Comparison of ENCODE assay signal across 28 cellular contexts in the genomic region with DNA sequence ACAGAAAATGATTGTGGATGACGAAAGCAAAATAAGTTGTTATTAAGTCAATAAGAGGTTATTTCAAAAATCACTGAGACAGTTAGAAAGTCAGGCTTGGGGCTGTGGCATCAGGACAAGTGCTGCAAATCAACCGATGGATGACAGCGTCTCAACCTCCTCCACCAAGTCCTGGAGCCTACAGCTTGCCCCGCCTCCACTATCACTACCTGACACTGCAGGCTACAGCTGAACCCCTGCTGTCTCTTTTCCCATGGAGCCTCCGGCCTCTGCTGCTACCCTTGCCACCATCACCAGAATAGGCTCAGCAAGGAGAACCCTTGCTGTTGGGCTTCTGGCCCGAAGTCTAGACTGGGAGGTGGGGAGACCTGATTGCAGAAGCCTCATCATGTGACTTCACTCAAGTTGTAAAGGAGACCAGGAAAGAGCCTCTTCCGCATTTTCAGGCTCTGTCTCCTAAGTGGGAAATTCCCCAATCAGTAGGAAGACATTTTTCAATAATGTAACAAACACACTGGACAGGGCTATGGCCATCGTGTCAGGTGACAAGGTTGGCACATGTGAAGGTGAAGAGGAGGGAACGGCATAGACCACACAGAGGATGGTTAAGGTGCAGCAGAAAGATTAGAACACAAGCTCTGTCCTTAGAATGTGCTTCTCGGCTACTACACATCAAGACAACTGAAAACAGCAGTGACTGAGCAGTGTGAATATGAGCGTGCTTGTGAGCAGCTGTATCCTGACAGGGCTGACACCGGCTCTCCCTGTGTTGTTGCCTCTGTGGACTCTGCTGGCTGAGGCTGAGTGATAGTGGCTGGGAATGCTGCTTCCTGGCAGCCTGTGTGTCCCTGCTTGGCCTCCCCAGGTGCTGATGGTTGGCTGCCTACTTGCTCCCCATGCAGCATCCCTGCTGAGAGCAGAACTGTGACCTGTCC.
A peak's percentile ranks its signal among the peaks of the same experiment; 100 is the strongest.
DNase-seq lines count a peak whose midpoint lies in the region; ATAC-seq, FAIRE-seq and TF ChIP-seq lines count a peak whose summit lies in the region.
"Had no signal": no experiment of that assay in that cellular context is flagged by ENCODE, and none has a peak within 500 bp of the region (broad histone marks: within the 10 kb centered on the region; RNA-seq: fewer than 3 reads in every experiment).

No MANE protein-coding gene starts in this region.

- H3K9ac ChIP-seq in OCI-LY3 (ENCODE audit: low read length) = no peak overlapping the region
- H3K9ac ChIP-seq in H1 (replicated peaks in 1 of 4; ENCODE audit: extremely low read depth in 1 of 4, low read depth in 3 of 4, low read length in 3 of 4) = no peak overlapping the region

- no peaks in the 10 kb centered on the region for H3K79me1 ChIP-seq in H1 (ENCODE audit: low read depth, low read length)

- H2AK5ac ChIP-seq in H1 (ENCODE audit: low read depth, low read length) = peak overlapping the region; percentile 84; the same call in 1 of the 2 replicates

- H3K23me2 ChIP-seq in H1 (ENCODE audit: low read depth, low read length) = no peaks in the 10 kb centered on the region

- no peak overlapping the region for H3K23ac ChIP-seq in H1 (ENCODE audit: insufficient read length)

- H3K9me3 ChIP-seq in OCI-LY3 (ENCODE audit: insufficient read depth, low read length) (no peaks in the 10 kb centered on the region), H1 (ENCODE audit: insufficient read depth in 2 of 2, low read depth in 1 of 2, low read length in 1 of 2) (no peaks in the 10 kb centered on the region), A673 (ENCODE audit: low read depth, low read length, poor library complexity, severe bottlenecking) (no peaks in the 10 kb centered on the region)
- H3K9me3 ChIP-seq: adrenal gland, esophagus muscularis mucosa, testis had no signal

- H4K20me1 ChIP-seq in OCI-LY3 (ENCODE audit: insufficient read depth, low read length) = no peaks in the 10 kb centered on the region
- no peaks in the 10 kb centered on the region for H4K20me1 ChIP-seq in H1 (replicated peaks in 1 of 2; ENCODE audit: control insufficient read depth in 1 of 2, insufficient read depth in 2 of 2, low read length in 2 of 2)

- no peak for ATAC-seq in HG02938 (IDR thresholded peaks at IDR 0.05; ENCODE audit: unreplicated experiment)
- ATAC-seq in HG03135 (IDR thresholded peaks at IDR 0.05; ENCODE audit: unreplicated experiment) = no peak
- ATAC-seq: effector memory CD8-positive, alpha-beta T cell; GM23338; stimulated activated effector memory CD8-positive, alpha-beta T cell treated with anti-CD3 and anti-CD28 coated beads, Interleukin-12 subunit alpha, Interleukin-12 subunit beta, amount 100 ng/mL, for 72 hours; T-helper 17 cell had no signal

- WGBS in H1 (ENCODE audit: extremely low coverage in 1 of 2, insufficient coverage in 1 of 2, insufficient read length in 1 of 2, insufficient replicate concordance in 2 of 2, low coverage in 1 of 2, low lambda C conversion rate in 2 of 2, missing lambda C conversion rate in 1 of 2), 2 experiments = 76% methylated on average over 11 of the region's 12 CpGs; no CpG with 5 or more reads in 1 of the 2 experiments

- CTCF ChIA-PET in H1 (lab: Charles Lee; ENCODE audit: partially characterized antibody) (interaction anchor here (0.6 to 1.3 kb wide), 3 partner anchors 14 to 162 kb away, joined by 3 read pairs; no protein-coding TSS in a partner anchor), A673 (lab: Charles Lee) (no interaction called here)

- no peak overlapping the region for H3K18ac ChIP-seq in H1 (ENCODE audit: extremely low read depth, low read length)

- H2BK120ac ChIP-seq in H1 (replicated peaks; ENCODE audit: low read depth, low read length) = no peak overlapping the region

- H3K14ac ChIP-seq in H1 (ENCODE audit: insufficient read length) = no peak overlapping the region

- H2BK15ac ChIP-seq in H1 (ENCODE audit: low read length) = peak overlapping the region; percentile 67; the same call in 1 of the 2 replicates

- H3K27me3 ChIP-seq in OCI-LY3 (ENCODE audit: low read depth, low read length) (no peaks in the 10 kb centered on the region; the same call in 1 of the 2 replicates), H1 (replicated peaks in 1 of 4; ENCODE audit: control insufficient read depth in 3 of 4, extremely low read depth in 1 of 4, insufficient read depth in 3 of 4, low read length in 3 of 4) (no peaks in the 10 kb centered on the region), A673 (replicated peaks; ENCODE audit: insufficient read depth, low read depth, low read length, poor library complexity) (no peaks in the 10 kb centered on the region)
- H3K27me3 ChIP-seq: brain microvascular endothelial cell, testis had no signal

- no peak overlapping the region for H3K56ac ChIP-seq in H1 (replicated peaks; ENCODE audit: insufficient read length, low read depth, low read length)

- H3K4me2 ChIP-seq in OCI-LY3 (ENCODE audit: low read length) = peak overlapping the region; percentile 49
- no peak overlapping the region for H3K4me2 ChIP-seq in H1 (ENCODE audit: insufficient read depth in 1 of 2, low read depth in 2 of 2, low read length in 2 of 2)
- H3K4me2 ChIP-seq: GM23338, smooth muscle cell had no signal

- H4K5ac ChIP-seq in H1 (ENCODE audit: insufficient read length, low read depth, low read length) = no peak overlapping the region

- H3K36me3 ChIP-seq in OCI-LY3 (replicated peaks; ENCODE audit: low read depth, low read length) (no peaks in the 10 kb centered on the region), H1 (ENCODE audit: control insufficient read depth in 2 of 4, insufficient read depth in 4 of 4, low read length in 3 of 4) (no peaks in the 10 kb centered on the region), A673 (ENCODE audit: insufficient read depth, low read length, poor library complexity, severe bottlenecking) (no peaks in the 10 kb centered on the region)
- H3K36me3 ChIP-seq: adrenal gland, brain microvascular endothelial cell, esophagus muscularis mucosa had no signal

- no peak for TF ChIP-seq POLR2A in H1 (IDR thresholded peaks at IDR 0.05; ENCODE audit: control extremely low read depth in 1 of 2, low read depth in 2 of 2, low read length in 2 of 2)

- TF ChIP-seq CTCF in OCI-LY3 (IDR thresholded peaks at IDR 0.05; ENCODE audit: low read depth, low read length) (no peak), H1 (IDR thresholded peaks at IDR 0.05; ENCODE audit: control extremely low read depth in 1 of 3, insufficient read depth in 1 of 3, low read depth in 1 of 3, low read length in 3 of 3) (no peak), A673 (conservative IDR thresholded peaks at IDR 0.05; ENCODE audit: low read depth, low read length) (no peak)

- intact Hi-C loops in A673 (cut with micrococcal nuclease; ENCODE audit: unreplicated experiment) = no loop called here

- DNase-seq in H1 (ENCODE audit: low read depth in 1 of 2, low spot score in 2 of 2) = no peak
- DNase-seq in mesenteric fat pad (ENCODE audit: low spot score) = peak; percentile 26
- no peak for DNase-seq in NCI-H2196 treated with DMSO at 0.1 percent for 48 hours (lab: John Stamatoyannopoulos, UW; ENCODE audit: unreplicated experiment)
- no peak for DNase-seq in A673 (ENCODE audit: low spot score)
- DNase-seq: activated CD4-positive, alpha-beta T cell treated with anti-CD3 and anti-CD28 coated beads, Interleukin-2, amount 10 ng/mL, durations not matched to agents 24 days and 14 days; activated naive CD4-positive, alpha-beta T cell treated with Interleukin-2 at 50 U/mL for 16 hours; activated T-cell treated with anti-CD3 and anti-CD28 coated beads, Interleukin-2, amount 50 U/mL, for 48 hours; brain microvascular endothelial cell; CD4-positive, alpha-beta memory T cell; effector memory CD8-positive, alpha-beta T cell; foreskin melanocyte; KG1; NCI-H1694 treated with DMSO at 0.1 percent for 48 hours; NCI-H2227 treated with DMSO at 0.1 percent for 48 hours; NCI-H748 treated with DMSO at 0.1 percent for 48 hours; nucleus accumbens; T-helper 17 cell; testis had no signal

- no peak overlapping the region for H3K4ac ChIP-seq in H1 (replicated peaks; ENCODE audit: insufficient read length, low read depth, low read length)

- 0 out of 2 replicates have a peak overlapping the region, but pooled peaks have one; percentile 27 for H2BK20ac ChIP-seq in H1 (ENCODE audit: low read length)

- no peak overlapping the region for H4K8ac ChIP-seq in H1 (ENCODE audit: extremely low read depth, insufficient read depth, low read length)

- H3K27ac ChIP-seq in OCI-LY3 (ENCODE audit: low read length) = no peak overlapping the region
- H3K27ac ChIP-seq in H1 (ENCODE audit: low read depth, low read length) = no peak overlapping the region
- H3K27ac ChIP-seq in A673 (ENCODE audit: low read depth, low read length, poor library complexity, severe bottlenecking) = no peak overlapping the region
- H3K27ac ChIP-seq: adrenal gland, brain microvascular endothelial cell, esophagus muscularis mucosa, RWPE1, testis had no signal

- TF ChIP-seq RAD21 in H1 (IDR thresholded peaks at IDR 0.05 in 1 of 2, conservative IDR thresholded peaks at IDR 0.05 in 1 of 2; ENCODE audit: low read depth in 2 of 2, low read length in 2 of 2) = no peak

- H2BK5ac ChIP-seq in H1 (ENCODE audit: low read depth, low read length) = 0 out of 2 replicates have a peak overlapping the region, but pooled peaks have one; percentile 18

- peak overlapping the region; percentile 83 for H2AFZ ChIP-seq in OCI-LY3 (ENCODE audit: low read depth, low read length)
- no peak overlapping the region for H2AFZ ChIP-seq in H1 (ENCODE audit: low read length)
- H2AFZ ChIP-seq: GM23338 had no signal

- no TSS peak for BruUV-seq in A673 (replicated peaks; lab: Mats Ljungman, UMichigan)

- peaks cover 11% of the 10 kb centered on the region for H3K4me1 ChIP-seq in OCI-LY3 (ENCODE audit: low read length)
- H3K4me1 ChIP-seq in H1 (replicated peaks in 1 of 4; ENCODE audit: control insufficient read depth in 3 of 4, insufficient read depth in 4 of 4, low read length in 3 of 4) = peaks cover 3 to 19% (median 6%) of the 10 kb centered on the region in 4 experiments; a peak in 6 of 7 replicates
- peaks cover 7% of the 10 kb centered on the region for H3K4me1 ChIP-seq in A673 (ENCODE audit: insufficient read depth, low read length, poor library complexity, severe bottlenecking)
- H3K4me1 ChIP-seq: adrenal gland, testis had no signal

- POLR2A ChIA-PET in H1 (lab: Charles Lee; ENCODE audit: partially characterized antibody) (interaction anchor here (0.6 kb wide), 1 partner anchor 48 kb away, joined by 3 read pairs; no protein-coding TSS in a partner anchor), A673 (lab: Charles Lee; ENCODE audit: low non-redundant PET) (no interaction called here)

- H3K79me2 ChIP-seq in OCI-LY3 (ENCODE audit: low read length) (no peaks in the 10 kb centered on the region), H1 (ENCODE audit: control insufficient read depth in 1 of 2, insufficient read depth in 2 of 2, low read length in 2 of 2) (no peaks in the 10 kb centered on the region)

- no peak for TF ChIP-seq EP300 in H1 (IDR thresholded peaks at IDR 0.05; ENCODE audit: borderline replicate concordance in 1 of 2, low read depth in 2 of 2, low read length in 2 of 2)

- H3K4me3 ChIP-seq in OCI-LY3 (ENCODE audit: low read length) = no peak overlapping the region
- no peak overlapping the region for H3K4me3 ChIP-seq in H1 (ENCODE audit: extremely low read depth in 1 of 4, insufficient read depth in 2 of 4, low read depth in 3 of 4, low read length in 4 of 4)
- no peak overlapping the region for H3K4me3 ChIP-seq in A673 (ENCODE audit: low read depth, low read length, poor library complexity, severe bottlenecking)
- H3K4me3 ChIP-seq: adrenal gland, esophagus muscularis mucosa, GM23338, smooth muscle cell, testis had no signal

- peak overlapping the region; percentile 62 for H4K91ac ChIP-seq in H1 (replicated peaks; ENCODE audit: insufficient read length, low read length)

- no peak for FAIRE-seq in H1 (lab: Jason Lieb, UNC)
- FAIRE-seq: keratinocyte had no signal

- H2BK12ac ChIP-seq in H1 (ENCODE audit: low read depth, low read length) = 0 out of 2 replicates have a peak overlapping the region, but pooled peaks have one; percentile 11
